ENCODE assay signal across 26 cellular contexts in genomic region chr10:49444349-49444748, GRCh38. TPM values are rescaled to one million over a fixed set of nuclear protein-coding genes. Genes with fewer than 3 reads are reported as not detected.
"Had no signal": no experiment of that assay in that cellular context is flagged by ENCODE, and none has a peak within 500 bp of the region (broad histone marks: within the 10 kb centered on the region; RNA-seq: fewer than 3 reads in every experiment).

No MANE protein-coding gene starts in this region.

- H3K27ac ChIP-seq: HL-60, RWPE1 had no signal

- H3K9me3 ChIP-seq: SK-N-SH had no signal

- H3K9ac ChIP-seq: SK-N-SH had no signal

- ATAC-seq: Panc1, PC-3 had no signal

- H3K4me2 ChIP-seq: SK-N-SH had no signal

- DNase-seq: Karpas-422, KBM-7, MM.1S, NCI-H1048, NCI-H1105, NCI-H1417, NCI-H1436 treated with DMSO at 0.1 percent for 48 hours, NCI-H1694 treated with DMSO at 0.1 percent for 48 hours, NCI-H1930, NCI-H2081, NCI-H2107, NCI-H2227 treated with DMSO at 0.1 percent for 48 hours, NCI-H524 treated with DMSO at 0.1 percent for 48 hours, NCI-H69, NCI-H774, PC-3, SHP77, SK-N-SH, SW 1271 had no signal

- FAIRE-seq: HTR-8/SVneo had no signal

RNA-seq across cellular contexts. Expression of gene DRGX, which starts 48.5 kb away (rescaled TPM):
- total RNA-seq: NCI-H460, OCI-LY7, SK-MEL-5 had no signal
- polyA plus RNA-seq: SK-N-SH had no signal
